11 cellular contexts compared by ENCODE assay signal in genomic region chr14:32468955-32469354, GRCh38.
DNase-seq lines count a peak whose midpoint lies in the region; ATAC-seq and TF ChIP-seq lines count a peak whose summit lies in the region.
"Had no signal": no experiment of that assay in that cellular context is flagged by ENCODE, and none has a peak within 500 bp of the region (broad histone marks: within the 10 kb centered on the region; RNA-seq: fewer than 3 reads in every experiment).

No MANE protein-coding gene starts in this region.

- no peaks in the 10 kb centered on the region for H3K9me3 ChIP-seq in liver (ENCODE audit: control insufficient read depth in 4 of 4, low read length in 3 of 4)
- H3K9me3 ChIP-seq in BE2C = no peaks in the 10 kb centered on the region; the same call in 1 of the 2 replicates

- H3K27me3 ChIP-seq in liver (ENCODE audit: control insufficient read depth in 4 of 4, insufficient read depth in 4 of 4, low read length in 3 of 4) (no peaks in the 10 kb centered on the region), BE2C (no peaks in the 10 kb centered on the region)

- H3K4me1 ChIP-seq in liver (ENCODE audit: control insufficient read depth in 4 of 4, insufficient read depth in 4 of 4, low read length in 3 of 4) = peaks cover 3 to 18% (median 12%) of the 10 kb centered on the region in 4 donors
- peaks cover 6% of the 10 kb centered on the region for H3K4me1 ChIP-seq in BE2C

- no peak overlapping the region for H3K9ac ChIP-seq in liver (ENCODE audit: low read depth in 1 of 2, low read length in 2 of 2)

- ATAC-seq in Right ventricle myocardium superior (ENCODE audit: poor library complexity) (peak; percentile 48), Right ventricle myocardium inferior (no peak)
- ATAC-seq: stimulated activated naive CD8-positive, alpha-beta T cell treated with anti-CD3 and anti-CD28 coated beads, Interleukin-15, Interleukin-2, amounts not matched to agents 100 U/mL and 50 U/mL, for 24 hours had no signal

- TF ChIP-seq CTCF in epithelial cell of esophagus (IDR thresholded peaks at IDR 0.05; ENCODE audit: insufficient read depth, low read depth, low read length, missing control alignments) = no peak
- TF ChIP-seq CTCF in liver (IDR thresholded peaks at IDR 0.05; ENCODE audit: low read depth, low read length, missing input control) = no peak
- TF ChIP-seq CTCF in GM10266 (IDR thresholded peaks at IDR 0.05; ENCODE audit: control insufficient read depth, insufficient read depth, low read depth, missing control alignments) = no peak
- no peak for TF ChIP-seq CTCF in BE2C (IDR thresholded peaks at IDR 0.05; ENCODE audit: low read depth, low read length)

- H3K4me3 ChIP-seq in epithelial cell of esophagus (ENCODE audit: low read length) (no peak overlapping the region), liver (ENCODE audit: low read depth in 1 of 3, low read length in 3 of 3) (no peak overlapping the region), BE2C (ENCODE audit: low read depth, low read length) (no peak overlapping the region)
- H3K4me3 ChIP-seq: skin epidermis had no signal

- intact Hi-C loops in Right ventricle myocardium superior (cut with DNase I) = loop anchor here (10.0 kb wide), 2 partner anchors 214 to 534 kb away; no protein-coding TSS in a partner anchor
- intact Hi-C loops in Right ventricle myocardium inferior (cut with DNase I) = loop anchor here (2.0 to 5.0 kb wide), 2 partner anchors 210 to 537 kb away; no protein-coding TSS in a partner anchor

- H3K36me3 ChIP-seq in liver (ENCODE audit: control insufficient read depth in 4 of 4, insufficient read depth in 3 of 4, low read depth in 1 of 4, low read length in 3 of 4) (no peaks in the 10 kb centered on the region), BE2C (no peaks in the 10 kb centered on the region)

- no peak for TF ChIP-seq RAD21 in liver (IDR thresholded peaks at IDR 0.05)

- DNase-seq in Right ventricle myocardium superior = no peak
- DNase-seq in Right ventricle myocardium inferior (ENCODE audit: missing footprints) = no peak
- DNase-seq in epithelial cell of esophagus (ENCODE audit: low read depth) = peak; percentile 94
- DNase-seq in GM10266 (ENCODE audit: extremely low spot score) = no peak
- DNase-seq in NCI-H2107 (lab: John Stamatoyannopoulos, UW) = no peak
- DNase-seq in BE2C = no peak
- no peak for DNase-seq in islet precursor cell
- DNase-seq: stimulated activated naive CD8-positive, alpha-beta T cell treated with anti-CD3 and anti-CD28 coated beads, Interleukin-15, Interleukin-2, amounts not matched to agents 100 U/mL and 50 U/mL, for 24 hours had no signal

- H3K27ac ChIP-seq in liver (ENCODE audit: low read depth in 1 of 2, low read length in 2 of 2) = no peak overlapping the region
- H3K27ac ChIP-seq: 22Rv1 had no signal

- 6% methylated on average over 2 of the region's 2 CpGs for WGBS in liver

TF ChIP-seq in liver, 16 proteins besides CTCF, POLR2A, EP300 and RAD21:
- TF ChIP-seq FOXA2 (IDR thresholded peaks at IDR 0.05) (no peak), YY1 (IDR thresholded peaks at IDR 0.05) (no peak), TAF1 (conservative IDR thresholded peaks at IDR 0.05) (no peak), GABPA (IDR thresholded peaks at IDR 0.05 in 1 of 2, conservative IDR thresholded peaks at IDR 0.05 in 1 of 2) (no peak), JUND (IDR thresholded peaks at IDR 0.05) (peak; percentile 40 to 74), HNF4G (IDR thresholded peaks at IDR 0.05) (no peak), EGR1 (IDR thresholded peaks at IDR 0.05; ENCODE audit: low read depth in 2 of 2) (no peak), SP1 (IDR thresholded peaks at IDR 0.05) (peak; percentile 12), RXRA (IDR thresholded peaks at IDR 0.05) (peak; percentile 33 to 56), HNF4A (conservative IDR thresholded peaks at IDR 0.05) (peak; percentile 56 to 69), FOXA1 (IDR thresholded peaks at IDR 0.05) (no peak), ZBTB33 (IDR thresholded peaks at IDR 0.05) (no peak), MAX (IDR thresholded peaks at IDR 0.05) (peak; percentile 41), REST (IDR thresholded peaks at IDR 0.05) (no peak), NR2F2 (IDR thresholded peaks at IDR 0.05) (no peak)
- TF ChIP-seq, protein P1, sequence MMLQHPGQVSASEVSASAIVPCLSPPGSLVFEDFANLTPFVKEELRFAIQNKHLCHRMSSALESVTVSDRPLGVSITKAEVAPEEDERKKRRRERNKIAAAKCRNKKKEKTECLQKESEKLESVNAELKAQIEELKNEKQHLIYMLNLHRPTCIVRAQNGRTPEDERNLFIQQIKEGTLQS (IDR thresholded peaks at IDR 0.05) = peak; percentile 42
